Comparison of ENCODE assay signal across 16 cellular contexts in the genomic region with DNA sequence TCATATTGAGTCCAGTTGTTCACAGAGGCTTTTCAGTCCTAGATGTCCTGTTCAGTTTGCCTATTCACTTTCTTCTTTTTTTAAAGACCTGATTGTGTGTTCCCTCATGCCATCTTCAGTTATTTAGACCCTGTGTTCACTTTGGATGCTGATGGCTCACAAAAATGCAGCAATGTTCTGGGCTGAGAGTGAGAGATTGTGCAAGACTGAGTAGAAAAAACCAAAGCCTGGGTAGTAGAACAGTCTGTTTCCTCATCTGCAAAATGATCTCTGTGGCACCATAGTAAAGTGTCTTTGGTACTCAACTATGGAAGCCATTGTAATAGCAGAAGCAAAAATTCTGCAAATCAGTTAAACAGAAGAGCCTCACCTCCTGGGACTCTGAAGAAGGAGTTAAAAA.
DNase-seq lines count a peak whose midpoint lies in the region; ATAC-seq and TF ChIP-seq lines count a peak whose summit lies in the region.
"Had no signal": no experiment of that assay in that cellular context is flagged by ENCODE, and none has a peak within 500 bp of the region (broad histone marks: within the 10 kb centered on the region; RNA-seq: fewer than 3 reads in every experiment).

No MANE protein-coding gene starts in this region.

- DNase-seq in GM03348 (ENCODE audit: low spot score) (peak; percentile 12), MV-4-11 (lab: John Stamatoyannopoulos, UW) (peak; percentile 12), choroid plexus epithelial cell (ENCODE audit: low read depth) (peak; percentile 25), foreskin fibroblast (peak; percentile 15 to 46), NCI-H2227 (lab: John Stamatoyannopoulos, UW; ENCODE audit: unreplicated experiment) (no peak)
- DNase-seq: Caco-2; CD8-positive, alpha-beta T cell; DMS53; H9; KBM-7 had no signal

- no peak for TF ChIP-seq CTCF in choroid plexus epithelial cell (conservative IDR thresholded peaks at IDR 0.05; ENCODE audit: low read depth, low read length)
- TF ChIP-seq CTCF in foreskin fibroblast (IDR thresholded peaks at IDR 0.05; ENCODE audit: low read depth, low read length) = no peak

- ATAC-seq in GM18517 (IDR thresholded peaks at IDR 0.05; ENCODE audit: unreplicated experiment) = no peak
- no peak for ATAC-seq in HG02852 (IDR thresholded peaks at IDR 0.05; ENCODE audit: unreplicated experiment)
- no peak for ATAC-seq in HG03521 (IDR thresholded peaks at IDR 0.05; ENCODE audit: unreplicated experiment)
- ATAC-seq: A549; CD8-positive, alpha-beta T cell; GM12878; GM23338 had no signal

- H3K4me3 ChIP-seq in choroid plexus epithelial cell (ENCODE audit: low read depth, low read length) (no peak overlapping the region), foreskin fibroblast (ENCODE audit: low read depth in 1 of 2, low read length in 2 of 2) (no peak overlapping the region)
- H3K4me3 ChIP-seq: A549, GM12878, GM23338 had no signal
